Comparison of ENCODE assay signal across 11 cellular contexts in genomic region chr13:49303533-49304252, GRCh38. TPM values are rescaled to one million over a fixed set of nuclear protein-coding genes. Genes with fewer than 3 reads are reported as not detected.
DNase-seq lines count a peak whose midpoint lies in the region; ATAC-seq and FAIRE-seq lines count a peak whose summit lies in the region.
"Had no signal": no experiment of that assay in that cellular context is flagged by ENCODE, and none has a peak within 500 bp of the region (broad histone marks: within the 10 kb centered on the region; RNA-seq: fewer than 3 reads in every experiment).

No MANE protein-coding gene starts in this region.

- no peak overlapping the region for H3K14ac ChIP-seq in neuronal stem cell (ENCODE audit: low read length)

- ATAC-seq in Right ventricle myocardium superior (ENCODE audit: poor library complexity): peak; percentile 18
- no peak for ATAC-seq in GM21447 (IDR thresholded peaks at IDR 0.05; ENCODE audit: unreplicated experiment)
- ATAC-seq in GM18867 (IDR thresholded peaks at IDR 0.05; ENCODE audit: unreplicated experiment): no peak
- ATAC-seq: psoas muscle, T-cell had no signal

- H2BK12ac ChIP-seq in neuronal stem cell (ENCODE audit: low read length): no peak overlapping the region

- no peak overlapping the region for H2AFZ ChIP-seq in neuronal stem cell (ENCODE audit: low read length)

- no peak overlapping the region for H2BK5ac ChIP-seq in neuronal stem cell (ENCODE audit: low read length)

- no CpG with 5 or more reads among the region's 11 CpGs for WGBS in neuronal stem cell (ENCODE audit: extremely low coverage in 2 of 2, insufficient read length in 2 of 2, insufficient replicate concordance in 1 of 2), 2 donors

- H3K4me1 ChIP-seq in neuronal stem cell (ENCODE audit: control insufficient read depth in 2 of 2, insufficient read depth in 1 of 2, low read depth in 1 of 2, low read length in 2 of 2): peaks cover 0 to 1% of the 10 kb centered on the region in 2 donors

- no peak overlapping the region for H4K91ac ChIP-seq in neuronal stem cell (ENCODE audit: low read depth, low read length, poor library complexity)

- H3K27ac ChIP-seq in neuronal stem cell (replicated peaks; ENCODE audit: low read length): no peak overlapping the region
- H3K27ac ChIP-seq: psoas muscle had no signal

- DNase-seq in RPMI7951 (ENCODE audit: low read depth): peak; percentile 21
- DNase-seq in Right ventricle myocardium superior: no peak
- DNase-seq in neuronal stem cell (ENCODE audit: low spot score): no peak
- DNase-seq in urothelium cell line (ENCODE audit: low spot score): peak; percentile 16
- DNase-seq in RPMI8226: no peak
- DNase-seq: activated CD4-positive, alpha-beta T cell treated with anti-CD3 and anti-CD28 coated beads for 1 hour; Kasumi-1; T-cell had no signal

- peak overlapping the region; percentile 3 for H3K23ac ChIP-seq in neuronal stem cell (ENCODE audit: low read depth, low read length, poor library complexity)

- H3K36me3 ChIP-seq in neuronal stem cell (replicated peaks in 1 of 2; ENCODE audit: control insufficient read depth in 2 of 2, insufficient read depth in 2 of 2, low read length in 2 of 2): no peaks in the 10 kb centered on the region

- H3K18ac ChIP-seq in neuronal stem cell (ENCODE audit: low read length): peak overlapping the region; percentile 62

- no peak overlapping the region for H2BK15ac ChIP-seq in neuronal stem cell (ENCODE audit: low read length)

- H3K9ac ChIP-seq in neuronal stem cell (ENCODE audit: low read depth, low read length, poor library complexity): peak overlapping the region; percentile 3

- no peak overlapping the region for H4K8ac ChIP-seq in neuronal stem cell (ENCODE audit: low read depth, low read length)

- H3K9me3 ChIP-seq in neuronal stem cell (replicated peaks in 1 of 2; ENCODE audit: control insufficient read depth in 2 of 2, insufficient read depth in 1 of 2, low read depth in 1 of 2, low read length in 2 of 2): no peaks in the 10 kb centered on the region
- H3K9me3 ChIP-seq: psoas muscle had no signal

- no peaks in the 10 kb centered on the region for H3K79me1 ChIP-seq in neuronal stem cell (ENCODE audit: low read depth, low read length)

- H2BK120ac ChIP-seq in neuronal stem cell (ENCODE audit: low read depth, low read length): no peak overlapping the region

- H3K4ac ChIP-seq in neuronal stem cell (ENCODE audit: low read length): no peak overlapping the region

- intact Hi-C loops in Right ventricle myocardium superior (cut with DNase I): no loop called here

- H3K4me2 ChIP-seq in neuronal stem cell (ENCODE audit: insufficient read depth, low read length, poor library complexity, severe bottlenecking): no peak overlapping the region

- no peak for FAIRE-seq in urothelium cell line (lab: Jason Lieb, UNC)

- H3K4me3 ChIP-seq in neuronal stem cell (ENCODE audit: low read length in 2 of 2): no peak overlapping the region
- H3K4me3 ChIP-seq: psoas muscle had no signal

- peak overlapping the region; percentile 19 for H2AK5ac ChIP-seq in neuronal stem cell (ENCODE audit: low read depth, low read length)

- no peaks in the 10 kb centered on the region for H3K27me3 ChIP-seq in neuronal stem cell (ENCODE audit: control insufficient read depth in 3 of 3, insufficient read depth in 3 of 3, low read depth in 1 of 3, low read length in 3 of 3)

RNA-seq across cellular contexts. Expression of gene CDADC1, which starts 56.0 kb away (rescaled TPM):
- 3.8 and 4.3 TPM in 2 replicates for total RNA-seq in RPMI7951 (2014; rRNA removed; shearing (Covaris generic))
- total RNA-seq in Right ventricle myocardium superior: 7.3 TPM
- polyA plus RNA-seq in neuronal stem cell (2013, experiment 1 of 2): 8.6 TPM
- 8.6 TPM for polyA plus RNA-seq in neuronal stem cell (2013, experiment 2 of 2)

Comparison
In these comparisons a context has a peak if more than half of its experiments do, and no peak if none do; other contexts are left out.
1. DNase-seq: peak in RPMI7951 (single experiment) and urothelium cell line (single experiment); none in Right ventricle myocardium superior (single experiment), neuronal stem cell (single experiment) and RPMI8226 (single experiment).